22 cellular contexts compared by ENCODE assay signal in the genomic region with DNA sequence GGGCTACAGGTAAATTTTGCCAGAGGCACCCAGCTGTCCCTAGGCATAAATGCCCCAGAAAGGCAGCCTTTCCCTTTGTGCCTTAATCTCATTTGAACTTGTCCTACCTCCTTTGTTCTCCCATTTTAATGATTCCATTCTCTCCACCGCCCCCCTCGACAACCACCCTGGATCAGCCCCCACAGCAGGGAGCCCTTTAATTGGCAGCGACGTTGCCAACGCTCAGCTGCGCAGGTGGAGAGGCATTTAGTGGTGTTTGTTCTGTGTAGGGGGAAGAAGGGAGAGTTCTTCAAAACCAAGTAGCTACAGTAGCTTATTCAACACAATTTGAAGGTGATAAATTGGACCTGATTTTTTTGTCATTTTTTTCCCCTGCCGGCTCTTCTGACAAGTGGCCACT.
DNase-seq lines count a peak whose midpoint lies in the region; ATAC-seq, FAIRE-seq and TF ChIP-seq lines count a peak whose summit lies in the region.
"Had no signal": no experiment of that assay in that cellular context is flagged by ENCODE, and none has a peak within 500 bp of the region (broad histone marks: within the 10 kb centered on the region; RNA-seq: fewer than 3 reads in every experiment).

No MANE protein-coding gene starts in this region.

- no peak overlapping the region for H3K27ac Mint-ChIP-seq in WTC11
- no peak overlapping the region for H3K27ac Mint-ChIP-seq in activated CD4-positive, alpha-beta T cell treated with anti-CD3 and anti-CD28 coated beads, Interleukin-2, amount 10 ng/mL, durations not matched to agents 24 days and 14 days
- H3K27ac Mint-ChIP-seq: activated naive CD4-positive, alpha-beta T cell treated with anti-CD3 and anti-CD28 coated beads for 36 hours; endodermal cell had no signal

- intact Hi-C loops in activated CD4-positive, alpha-beta T cell treated with anti-CD3 and anti-CD28 coated beads, Interleukin-2, amount 10 ng/mL, durations not matched to agents 24 days and 14 days (cut with micrococcal nuclease): no loop called here

- no peak for FAIRE-seq in HTR-8/SVneo (lab: Jason Lieb, UNC)
- FAIRE-seq: TTC549 had no signal

- DNase-seq in DMS153 treated with DMSO at 0.1 percent for 48 hours (lab: John Stamatoyannopoulos, UW; ENCODE audit: unreplicated experiment) (peak; percentile 66), NCI-H146 (lab: John Stamatoyannopoulos, UW) (peak; percentile 66), NCI-H2171 treated with DMSO at 0.1 percent for 48 hours (lab: John Stamatoyannopoulos, UW) (peak; percentile 58), WTC11 (ENCODE audit: low spot score) (no peak), HTR-8/SVneo (ENCODE audit: insufficient read length, low spot score) (no peak)
- DNase-seq in activated CD4-positive, alpha-beta T cell treated with anti-CD3 and anti-CD28 coated beads, Interleukin-2, amount 10 ng/mL, durations not matched to agents 24 days and 14 days: no peak
- DNase-seq: ACHN; activated naive CD4-positive, alpha-beta T cell treated with anti-CD3 and anti-CD28 coated beads for 36 hours; activated T-cell treated with anti-CD3 and anti-CD28 coated beads, Interleukin-2, amount 50 U/mL, for 48 hours; amniotic stem cell; colonic mucosa; endodermal cell; GDM1; lower lobe of right lung; NCI-H82; PC-9; SHP77 treated with DMSO at 0.1 percent for 48 hours had no signal

- peaks cover 27% of the 10 kb centered on the region for H3K36me3 Mint-ChIP-seq in WTC11
- H3K36me3 Mint-ChIP-seq in activated CD4-positive, alpha-beta T cell treated with anti-CD3 and anti-CD28 coated beads, Interleukin-2, amount 10 ng/mL, durations not matched to agents 24 days and 14 days (ENCODE audit: low read depth): no peaks in the 10 kb centered on the region

- POLR2A ChIA-PET in WTC11 (lab: Charles Lee): interaction anchor here (0.5 kb wide), 1 partner anchor 369 kb away, joined by 3 read pairs; no protein-coding TSS in a partner anchor

- peaks cover 27% of the 10 kb centered on the region for H3K27me3 Mint-ChIP-seq in WTC11 (ENCODE audit: low read depth)
- H3K27me3 Mint-ChIP-seq in activated CD4-positive, alpha-beta T cell treated with anti-CD3 and anti-CD28 coated beads, Interleukin-2, amount 10 ng/mL, durations not matched to agents 24 days and 14 days: no peaks in the 10 kb centered on the region

- H3K4me1 Mint-ChIP-seq in WTC11: peaks cover 40% of the 10 kb centered on the region
- no peaks in the 10 kb centered on the region for H3K4me1 Mint-ChIP-seq in activated CD4-positive, alpha-beta T cell treated with anti-CD3 and anti-CD28 coated beads, Interleukin-2, amount 10 ng/mL, durations not matched to agents 24 days and 14 days

- peaks cover 31% of the 10 kb centered on the region for H3K9me3 Mint-ChIP-seq in WTC11
- peaks cover 4% of the 10 kb centered on the region for H3K9me3 Mint-ChIP-seq in activated CD4-positive, alpha-beta T cell treated with anti-CD3 and anti-CD28 coated beads, Interleukin-2, amount 10 ng/mL, durations not matched to agents 24 days and 14 days

- no peak overlapping the region for H3K4me3 Mint-ChIP-seq in WTC11
- H3K4me3 Mint-ChIP-seq in activated CD4-positive, alpha-beta T cell treated with anti-CD3 and anti-CD28 coated beads, Interleukin-2, amount 10 ng/mL, durations not matched to agents 24 days and 14 days: no peak overlapping the region
- H3K4me3 Mint-ChIP-seq: activated naive CD4-positive, alpha-beta T cell treated with anti-CD3 and anti-CD28 coated beads for 36 hours; endodermal cell; neural crest cell had no signal

- ATAC-seq in WTC11 (peak; percentile 11), GM18498 (IDR thresholded peaks at IDR 0.05; ENCODE audit: unreplicated experiment) (no peak), HG02678 (IDR thresholded peaks at IDR 0.05; ENCODE audit: unreplicated experiment) (no peak)
- ATAC-seq: gastroesophageal sphincter, lower lobe of right lung had no signal

- no peak for TF ChIP-seq CTCF in WTC11 (IDR thresholded peaks at IDR 0.05)

- CTCF ChIA-PET in WTC11 (lab: Charles Lee): interaction anchor here (0.6 to 1.2 kb wide), 2 partner anchors 26 to 956 kb away, joined by 3 to 5 read pairs; no protein-coding TSS in a partner anchor

TF ChIP-seq in WTC11, 78 proteins besides CTCF, POLR2A, EP300 and RAD21 (continues in another document):
- TF ChIP-seq, protein P1, sequence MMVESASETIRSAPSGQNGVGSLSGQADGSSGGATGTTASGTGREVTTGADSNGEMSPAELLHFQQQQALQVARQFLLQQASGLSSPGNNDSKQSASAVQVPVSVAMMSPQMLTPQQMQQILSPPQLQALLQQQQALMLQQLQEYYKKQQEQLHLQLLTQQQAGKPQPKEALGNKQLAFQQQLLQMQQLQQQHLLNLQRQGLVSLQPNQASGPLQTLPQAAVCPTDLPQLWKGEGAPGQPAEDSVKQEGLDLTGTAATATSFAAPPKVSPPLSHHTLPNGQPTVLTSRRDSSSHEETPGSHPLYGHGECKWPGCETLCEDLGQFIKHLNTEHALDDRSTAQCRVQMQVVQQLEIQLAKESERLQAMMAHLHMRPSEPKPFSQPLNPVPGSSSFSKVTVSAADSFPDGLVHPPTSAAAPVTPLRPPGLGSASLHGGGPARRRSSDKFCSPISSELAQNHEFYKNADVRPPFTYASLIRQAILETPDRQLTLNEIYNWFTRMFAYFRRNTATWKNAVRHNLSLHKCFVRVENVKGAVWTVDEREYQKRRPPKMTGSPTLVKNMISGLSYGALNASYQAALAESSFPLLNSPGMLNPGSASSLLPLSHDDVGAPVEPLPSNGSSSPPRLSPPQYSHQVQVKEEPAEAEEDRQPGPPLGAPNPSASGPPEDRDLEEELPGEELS (CRISPR knock-in tag; IDR thresholded peaks at IDR 0.05): no peak
- TF ChIP-seq, protein P2, sequence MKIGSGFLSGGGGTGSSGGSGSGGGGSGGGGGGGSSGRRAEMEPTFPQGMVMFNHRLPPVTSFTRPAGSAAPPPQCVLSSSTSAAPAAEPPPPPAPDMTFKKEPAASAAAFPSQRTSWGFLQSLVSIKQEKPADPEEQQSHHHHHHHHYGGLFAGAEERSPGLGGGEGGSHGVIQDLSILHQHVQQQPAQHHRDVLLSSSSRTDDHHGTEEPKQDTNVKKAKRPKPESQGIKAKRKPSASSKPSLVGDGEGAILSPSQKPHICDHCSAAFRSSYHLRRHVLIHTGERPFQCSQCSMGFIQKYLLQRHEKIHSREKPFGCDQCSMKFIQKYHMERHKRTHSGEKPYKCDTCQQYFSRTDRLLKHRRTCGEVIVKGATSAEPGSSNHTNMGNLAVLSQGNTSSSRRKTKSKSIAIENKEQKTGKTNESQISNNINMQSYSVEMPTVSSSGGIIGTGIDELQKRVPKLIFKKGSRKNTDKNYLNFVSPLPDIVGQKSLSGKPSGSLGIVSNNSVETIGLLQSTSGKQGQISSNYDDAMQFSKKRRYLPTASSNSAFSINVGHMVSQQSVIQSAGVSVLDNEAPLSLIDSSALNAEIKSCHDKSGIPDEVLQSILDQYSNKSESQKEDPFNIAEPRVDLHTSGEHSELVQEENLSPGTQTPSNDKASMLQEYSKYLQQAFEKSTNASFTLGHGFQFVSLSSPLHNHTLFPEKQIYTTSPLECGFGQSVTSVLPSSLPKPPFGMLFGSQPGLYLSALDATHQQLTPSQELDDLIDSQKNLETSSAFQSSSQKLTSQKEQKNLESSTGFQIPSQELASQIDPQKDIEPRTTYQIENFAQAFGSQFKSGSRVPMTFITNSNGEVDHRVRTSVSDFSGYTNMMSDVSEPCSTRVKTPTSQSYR (CRISPR knock-in tag; IDR thresholded peaks at IDR 0.05): no peak
- TF ChIP-seq, protein P3, sequence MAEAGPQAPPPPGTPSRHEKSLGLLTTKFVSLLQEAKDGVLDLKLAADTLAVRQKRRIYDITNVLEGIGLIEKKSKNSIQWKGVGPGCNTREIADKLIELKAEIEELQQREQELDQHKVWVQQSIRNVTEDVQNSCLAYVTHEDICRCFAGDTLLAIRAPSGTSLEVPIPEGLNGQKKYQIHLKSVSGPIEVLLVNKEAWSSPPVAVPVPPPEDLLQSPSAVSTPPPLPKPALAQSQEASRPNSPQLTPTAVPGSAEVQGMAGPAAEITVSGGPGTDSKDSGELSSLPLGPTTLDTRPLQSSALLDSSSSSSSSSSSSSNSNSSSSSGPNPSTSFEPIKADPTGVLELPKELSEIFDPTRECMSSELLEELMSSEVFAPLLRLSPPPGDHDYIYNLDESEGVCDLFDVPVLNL (CRISPR knock-in tag; IDR thresholded peaks at IDR 0.05; ENCODE audit: borderline replicate concordance, low read depth): no peak
- no peak for TF ChIP-seq EMX1 (CRISPR knock-in tag; IDR thresholded peaks at IDR 0.05)
- TF ChIP-seq MXD4 (CRISPR knock-in tag; IDR thresholded peaks at IDR 0.05; ENCODE audit: borderline replicate concordance): no peak
- TF ChIP-seq, protein P4, sequence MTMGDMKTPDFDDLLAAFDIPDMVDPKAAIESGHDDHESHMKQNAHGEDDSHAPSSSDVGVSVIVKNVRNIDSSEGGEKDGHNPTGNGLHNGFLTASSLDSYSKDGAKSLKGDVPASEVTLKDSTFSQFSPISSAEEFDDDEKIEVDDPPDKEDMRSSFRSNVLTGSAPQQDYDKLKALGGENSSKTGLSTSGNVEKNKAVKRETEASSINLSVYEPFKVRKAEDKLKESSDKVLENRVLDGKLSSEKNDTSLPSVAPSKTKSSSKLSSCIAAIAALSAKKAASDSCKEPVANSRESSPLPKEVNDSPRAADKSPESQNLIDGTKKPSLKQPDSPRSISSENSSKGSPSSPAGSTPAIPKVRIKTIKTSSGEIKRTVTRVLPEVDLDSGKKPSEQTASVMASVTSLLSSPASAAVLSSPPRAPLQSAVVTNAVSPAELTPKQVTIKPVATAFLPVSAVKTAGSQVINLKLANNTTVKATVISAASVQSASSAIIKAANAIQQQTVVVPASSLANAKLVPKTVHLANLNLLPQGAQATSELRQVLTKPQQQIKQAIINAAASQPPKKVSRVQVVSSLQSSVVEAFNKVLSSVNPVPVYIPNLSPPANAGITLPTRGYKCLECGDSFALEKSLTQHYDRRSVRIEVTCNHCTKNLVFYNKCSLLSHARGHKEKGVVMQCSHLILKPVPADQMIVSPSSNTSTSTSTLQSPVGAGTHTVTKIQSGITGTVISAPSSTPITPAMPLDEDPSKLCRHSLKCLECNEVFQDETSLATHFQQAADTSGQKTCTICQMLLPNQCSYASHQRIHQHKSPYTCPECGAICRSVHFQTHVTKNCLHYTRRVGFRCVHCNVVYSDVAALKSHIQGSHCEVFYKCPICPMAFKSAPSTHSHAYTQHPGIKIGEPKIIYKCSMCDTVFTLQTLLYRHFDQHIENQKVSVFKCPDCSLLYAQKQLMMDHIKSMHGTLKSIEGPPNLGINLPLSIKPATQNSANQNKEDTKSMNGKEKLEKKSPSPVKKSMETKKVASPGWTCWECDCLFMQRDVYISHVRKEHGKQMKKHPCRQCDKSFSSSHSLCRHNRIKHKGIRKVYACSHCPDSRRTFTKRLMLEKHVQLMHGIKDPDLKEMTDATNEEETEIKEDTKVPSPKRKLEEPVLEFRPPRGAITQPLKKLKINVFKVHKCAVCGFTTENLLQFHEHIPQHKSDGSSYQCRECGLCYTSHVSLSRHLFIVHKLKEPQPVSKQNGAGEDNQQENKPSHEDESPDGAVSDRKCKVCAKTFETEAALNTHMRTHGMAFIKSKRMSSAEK (CRISPR knock-in tag; IDR thresholded peaks at IDR 0.05; ENCODE audit: borderline replicate concordance): no peak
- no peak for TF ChIP-seq ZNF317 (CRISPR knock-in tag; IDR thresholded peaks at IDR 0.05; ENCODE audit: borderline replicate concordance, low read depth)
- no peak for TF ChIP-seq NR2C2 (CRISPR knock-in tag; IDR thresholded peaks at IDR 0.05)

Comparison
In these comparisons a context has a peak if more than half of its experiments do, and no peak if none do; other contexts are left out.
1. DNase-seq: peak in DMS153 treated with DMSO at 0.1 percent for 48 hours (single experiment), NCI-H146 (single experiment) and NCI-H2171 treated with DMSO at 0.1 percent for 48 hours (single experiment); none in WTC11 (single experiment), activated CD4-positive, alpha-beta T cell treated with anti-CD3 and anti-CD28 coated beads, Interleukin-2, amount 10 ng/mL, durations not matched to agents 24 days and 14 days (single experiment) and HTR-8/SVneo (single experiment).